Comparison of ENCODE assay signal across 10 cellular contexts in the genomic region with DNA sequence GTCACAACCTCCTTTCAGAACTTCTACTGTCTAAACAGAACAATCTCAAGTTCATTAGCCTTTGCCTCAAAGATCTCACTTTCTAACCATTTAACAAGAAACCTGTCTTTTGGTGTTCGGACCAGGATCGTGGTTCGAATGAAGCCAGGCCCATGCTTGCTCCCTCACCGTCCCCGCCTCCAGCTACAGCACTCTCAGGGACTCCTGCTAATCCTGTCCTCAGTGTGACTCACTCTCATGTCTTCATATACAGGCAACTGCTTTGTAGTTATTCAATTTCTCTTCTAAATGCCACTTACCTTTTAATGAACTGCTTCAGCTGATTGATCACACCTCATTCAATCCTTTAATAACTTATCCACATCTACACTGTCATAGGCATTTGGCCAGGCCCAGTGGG. TPM values are rescaled to one million over a fixed set of nuclear protein-coding genes. Genes with fewer than 3 reads are reported as not detected.
DNase-seq lines count a peak whose midpoint lies in the region; ATAC-seq and TF ChIP-seq lines count a peak whose summit lies in the region.
"Had no signal": no experiment of that assay in that cellular context is flagged by ENCODE, and none has a peak within 500 bp of the region (broad histone marks: within the 10 kb centered on the region; RNA-seq: fewer than 3 reads in every experiment).

No MANE protein-coding gene starts in this region.

- BruUV-seq in HCT116 (replicated peaks; lab: Mats Ljungman, UMichigan), result no TSS peak

- peaks cover 50% of the 10 kb centered on the region for H3K36me3 Mint-ChIP-seq in CD4-positive, alpha-beta T cell (ENCODE audit: low read depth)
- peaks cover 9 to 19% of the 10 kb centered on the region in 2 donors for H3K36me3 Mint-ChIP-seq in activated naive CD4-positive, alpha-beta T cell treated with anti-CD3 and anti-CD28 coated beads, Interleukin-2, amount 50 U/mL, for 72 hours
- H3K36me3 Mint-ChIP-seq in naive thymus-derived CD4-positive, alpha-beta T cell, result peaks cover 8 to 22% (median 10%) of the 10 kb centered on the region in 5 donors

- peaks cover 76% of the 10 kb centered on the region for H3K4me1 Mint-ChIP-seq in CD4-positive, alpha-beta T cell (ENCODE audit: low read depth)
- H3K4me1 Mint-ChIP-seq in naive thymus-derived CD4-positive, alpha-beta T cell, result peaks cover 52 to 84% (median 76%) of the 10 kb centered on the region in 7 donors

- H2AFZ ChIP-seq in HCT116 (ENCODE audit: low read depth, low read length, poor library complexity, severe bottlenecking), result no peak overlapping the region

- H4K20me1 ChIP-seq in HCT116 (ENCODE audit: insufficient read depth), result peaks cover 25% of the 10 kb centered on the region

- no peaks in the 10 kb centered on the region for H3K9me2 ChIP-seq in HCT116 (ENCODE audit: insufficient read depth)

- POLR2A ChIA-PET in CD4-positive, alpha-beta T cell (lab: Charles Lee), result interaction anchor here (1.4 kb wide), 1 partner anchor 15 kb away, joined by 5 read pairs; a partner anchor contains a TSS
- POLR2A ChIA-PET in HCT116 (lab: Charles Lee), result no interaction called here
- POLR2A ChIA-PET in naive thymus-derived CD4-positive, alpha-beta T cell (lab: Charles Lee), result interaction anchor here (0.6 to 4.4 kb wide), 6 partner anchors 14 to 487 kb away, joined by 3 to 31 read pairs (median 3); a partner anchor contains a TSS

- H3K27me3 ChIP-seq in CD4-positive, alpha-beta T cell (ENCODE audit: control insufficient read depth, insufficient read depth, low read length), result no peaks in the 10 kb centered on the region
- no peaks in the 10 kb centered on the region for H3K27me3 ChIP-seq in HCT116 (ENCODE audit: insufficient read depth, low read length)
- no peaks in the 10 kb centered on the region for H3K27me3 ChIP-seq in naive thymus-derived CD4-positive, alpha-beta T cell (ENCODE audit: control insufficient read depth in 2 of 2, insufficient read depth in 2 of 2, low read length in 2 of 2)
- no peaks in the 10 kb centered on the region for H3K27me3 ChIP-seq in left ventricle myocardium inferior (ENCODE audit: low read depth)

- RAD21 ChIA-PET in HCT116 (lab: Charles Lee; ENCODE audit: low non-redundant PET in 1 of 2, low total read pairs in 2 of 2, uncharacterized antibody in 2 of 2, unreplicated experiment in 2 of 2), result no interaction called here

- intact Hi-C loops in CD4-positive, alpha-beta T cell (cut with DNase I, micrococcal nuclease), result no loop called here
- intact Hi-C loops in HCT116 (cut with micrococcal nuclease) (no loop called here), left ventricle myocardium inferior (cut with micrococcal nuclease) (no loop called here)
- intact Hi-C loops in naive thymus-derived CD4-positive, alpha-beta T cell (cut with micrococcal nuclease), result no loop called here

- peak overlapping the region; percentile 74 for H3K27ac Mint-ChIP-seq in CD4-positive, alpha-beta T cell
- H3K27ac Mint-ChIP-seq in activated naive CD4-positive, alpha-beta T cell treated with anti-CD3 and anti-CD28 coated beads, Interleukin-2, amount 50 U/mL, for 72 hours, result peak overlapping the region in 1 of 2 donors; percentile 28
- H3K27ac Mint-ChIP-seq in naive thymus-derived CD4-positive, alpha-beta T cell, result peak overlapping the region; percentile 58 to 92 (median 88)

- CTCF ChIA-PET in CD4-positive, alpha-beta T cell (lab: Charles Lee), result interaction anchor here (0.6 to 1.4 kb wide), 4 partner anchors 8 to 480 kb away, joined by 3 to 5 read pairs (median 3); no protein-coding TSS in a partner anchor
- CTCF ChIA-PET in HCT116 (lab: Charles Lee), result no interaction called here
- CTCF ChIA-PET in naive thymus-derived CD4-positive, alpha-beta T cell (lab: Charles Lee), result interaction anchor here (0.7 to 2.1 kb wide), 4 partner anchors 8 to 310 kb away, joined by 3 to 8 read pairs (median 4); no protein-coding TSS in a partner anchor

- TF ChIP-seq CTCF in CD4-positive, alpha-beta T cell (IDR thresholded peaks at IDR 0.05), result no peak
- TF ChIP-seq CTCF in HCT116 (IDR thresholded peaks at IDR 0.05 in 2 of 3, conservative IDR thresholded peaks at IDR 0.05 in 1 of 3; ENCODE audit: borderline replicate concordance in 1 of 3, insufficient read depth in 1 of 3, low read depth in 2 of 3, low read length in 2 of 3) (no peak), left ventricle myocardium inferior (IDR thresholded peaks at IDR 0.05; ENCODE audit: borderline replicate concordance) (no peak)

- H3K4me3 ChIP-seq in HCT116 (replicated peaks in 1 of 2; ENCODE audit: low read depth in 1 of 2, low read length in 2 of 2), result no peak overlapping the region
- H3K4me3 ChIP-seq in naive thymus-derived CD4-positive, alpha-beta T cell (ENCODE audit: low read length), result no peak overlapping the region
- no peak overlapping the region for H3K4me3 ChIP-seq in left ventricle myocardium inferior

- no peak for TF ChIP-seq POLR2A in HCT116 (IDR thresholded peaks at IDR 0.05; ENCODE audit: borderline replicate concordance, extremely low read depth, insufficient read depth, insufficient read length)

- H3K9ac ChIP-seq in HCT116 (ENCODE audit: low read length), result no peak overlapping the region

- no peak for DNase-seq in CD4-positive, alpha-beta T cell
- DNase-seq in HCT116 (ENCODE audit: low read depth, low spot score) (no peak), left ventricle myocardium inferior (no peak)
- no peak for DNase-seq in activated naive CD4-positive, alpha-beta T cell treated with anti-CD3 and anti-CD28 coated beads, Interleukin-2, amount 50 U/mL, for 72 hours (ENCODE audit: low spot score in 2 of 2)
- DNase-seq in naive thymus-derived CD4-positive, alpha-beta T cell, result no peak
- DNase-seq: mesendoderm, right cardiac atrium had no signal

- H3K36me3 ChIP-seq in HCT116 (ENCODE audit: control insufficient read depth in 1 of 2, insufficient read depth in 2 of 2, low read length in 2 of 2) (peaks cover 28 to 38% of the 10 kb centered on the region in 2 experiments), left ventricle myocardium inferior (peaks cover 37% of the 10 kb centered on the region)
- peaks cover 0 to 30% (median 7%) of the 10 kb centered on the region in 3 experiments for H3K36me3 ChIP-seq in naive thymus-derived CD4-positive, alpha-beta T cell (ENCODE audit: control insufficient read depth in 2 of 3, insufficient read depth in 3 of 3, low read length in 3 of 3)

- no peak for ATAC-seq in CD4-positive, alpha-beta T cell (ENCODE audit: poor library complexity)
- ATAC-seq in HCT116 (peak; percentile 54; the same call in 1 of the 2 replicates), GM19035 (IDR thresholded peaks at IDR 0.05; ENCODE audit: unreplicated experiment) (no peak), GM19351 (IDR thresholded peaks at IDR 0.05; ENCODE audit: unreplicated experiment) (no peak), GM21447 (IDR thresholded peaks at IDR 0.05; ENCODE audit: unreplicated experiment) (no peak)
- peak; percentile 42 to 66 for ATAC-seq in activated naive CD4-positive, alpha-beta T cell treated with anti-CD3 and anti-CD28 coated beads, Interleukin-2, amount 50 U/mL, for 72 hours
- no peak for ATAC-seq in naive thymus-derived CD4-positive, alpha-beta T cell

- H3K4me1 ChIP-seq in HCT116 (ENCODE audit: control insufficient read depth in 1 of 2, insufficient read depth in 2 of 2, low read length in 2 of 2), result peaks cover 40 to 52% of the 10 kb centered on the region in 2 experiments
- peaks cover 0 to 54% of the 10 kb centered on the region in 2 donors for H3K4me1 ChIP-seq in naive thymus-derived CD4-positive, alpha-beta T cell (ENCODE audit: control insufficient read depth in 2 of 2, insufficient read depth in 2 of 2, low read length in 2 of 2)
- peaks cover 64% of the 10 kb centered on the region for H3K4me1 ChIP-seq in left ventricle myocardium inferior

- H3K27ac ChIP-seq in CD4-positive, alpha-beta T cell (ENCODE audit: low read depth, low read length), result no peak overlapping the region
- H3K27ac ChIP-seq in HCT116 (ENCODE audit: low read depth, low read length) (no peak overlapping the region), left ventricle myocardium inferior (replicated peaks) (no peak overlapping the region)
- H3K27ac ChIP-seq in naive thymus-derived CD4-positive, alpha-beta T cell (ENCODE audit: low read depth, low read length), result peak overlapping the region; percentile 36

- no peak overlapping the region for H3K4me2 ChIP-seq in HCT116 (ENCODE audit: low read length)

- H3K79me2 ChIP-seq in HCT116 (ENCODE audit: insufficient read depth, low read length), result peaks cover 100% of the 10 kb centered on the region

- no peak for TF ChIP-seq RAD21 in HCT116 (IDR thresholded peaks at IDR 0.05; ENCODE audit: low read depth)

- peak overlapping the region; percentile 47 for H3K4me3 Mint-ChIP-seq in CD4-positive, alpha-beta T cell
- peak overlapping the region; percentile 27 to 75 (median 60) for H3K4me3 Mint-ChIP-seq in naive thymus-derived CD4-positive, alpha-beta T cell

- H3K9me3 ChIP-seq in CD4-positive, alpha-beta T cell (ENCODE audit: control insufficient read depth, low read length), result no peaks in the 10 kb centered on the region
- no peaks in the 10 kb centered on the region for H3K9me3 ChIP-seq in HCT116 (ENCODE audit: control insufficient read depth in 1 of 2, insufficient read depth in 1 of 2, low read depth in 1 of 2, low read length in 2 of 2)
- H3K9me3 ChIP-seq in naive thymus-derived CD4-positive, alpha-beta T cell (ENCODE audit: control insufficient read depth in 2 of 3, low read length in 3 of 3), result no peaks in the 10 kb centered on the region
- H3K9me3 ChIP-seq in left ventricle myocardium inferior (replicated peaks), result no peaks in the 10 kb centered on the region

- H3K9me3 Mint-ChIP-seq in CD4-positive, alpha-beta T cell, result no peaks in the 10 kb centered on the region
- no peaks in the 10 kb centered on the region for H3K9me3 Mint-ChIP-seq in activated naive CD4-positive, alpha-beta T cell treated with anti-CD3 and anti-CD28 coated beads, Interleukin-2, amount 50 U/mL, for 72 hours
- no peaks in the 10 kb centered on the region for H3K9me3 Mint-ChIP-seq in naive thymus-derived CD4-positive, alpha-beta T cell

- no peaks in the 10 kb centered on the region for H3K27me3 Mint-ChIP-seq in CD4-positive, alpha-beta T cell
- no peaks in the 10 kb centered on the region for H3K27me3 Mint-ChIP-seq in naive thymus-derived CD4-positive, alpha-beta T cell

TF ChIP-seq in HCT116, 20 proteins besides CTCF, POLR2A, EP300 and RAD21 (continues in another document):
- TF ChIP-seq EZH2phosphoT487 (IDR thresholded peaks at IDR 0.05; ENCODE audit: borderline replicate concordance) (no peak), YY1 (IDR thresholded peaks at IDR 0.05; ENCODE audit: extremely low read depth, insufficient replicate concordance, low read depth, low read length) (no peak), ZNF274 (IDR thresholded peaks at IDR 0.05; ENCODE audit: low read depth, low read length) (no peak), TCF7L2 (IDR thresholded peaks at IDR 0.05; ENCODE audit: borderline replicate concordance, extremely low read depth, insufficient read depth, insufficient read length) (no peak), EZH2 (IDR thresholded peaks at IDR 0.05) (no peak)

RNA-seq across cellular contexts. Expression of a gene that starts 15.8 kb away (rescaled TPM):
- total RNA-seq in CD4-positive, alpha-beta T cell, result 10 to 100 TPM; 50.5 to 54.1 TPM
- total RNA-seq in HCT116 (2021; ENCODE audit: unreplicated experiment) (80.1 TPM), left ventricle myocardium inferior (14.5 TPM)
- 62.0 and 63.9 TPM in 2 replicates for polyA plus RNA-seq in HCT116 (2012)
- 10 to 100 TPM; 17.8 to 46.4 TPM for total RNA-seq in activated naive CD4-positive, alpha-beta T cell treated with anti-CD3 and anti-CD28 coated beads, Interleukin-2, amount 50 U/mL, for 72 hours
- 10 to 100 TPM; 34.3 to 43.8 (median 40.1) TPM for total RNA-seq in naive thymus-derived CD4-positive, alpha-beta T cell
- 1 to 10 TPM; 5.2 to 6.9 TPM for polyA plus RNA-seq in naive thymus-derived CD4-positive, alpha-beta T cell

Comparison
In these comparisons a context has a peak if more than half of its experiments do, and no peak if none do; other contexts are left out.
1. ATAC-seq: peak in HCT116 (single experiment) and activated naive CD4-positive, alpha-beta T cell treated with anti-CD3 and anti-CD28 coated beads, Interleukin-2, amount 50 U/mL, for 72 hours (2 of 2); none in CD4-positive, alpha-beta T cell (single experiment), naive thymus-derived CD4-positive, alpha-beta T cell (single experiment), GM19035 (single experiment), GM19351 (single experiment) and GM21447 (single experiment).